30 cellular contexts compared by ENCODE assay signal in genomic region chr14:29913550-29913949, GRCh38. TPM values are rescaled to one million over a fixed set of nuclear protein-coding genes. Genes with fewer than 3 reads are reported as not detected.
"Had no signal": no experiment of that assay in that cellular context is flagged by ENCODE, and none has a peak within 500 bp of the region (broad histone marks: within the 10 kb centered on the region; RNA-seq: fewer than 3 reads in every experiment).

No MANE protein-coding gene starts in this region.

- H3K27me3 ChIP-seq: ascending aorta, cardiac muscle cell, colonic mucosa had no signal

- H3K9me3 ChIP-seq: ascending aorta, colonic mucosa, lower lobe of right lung, thoracic aorta had no signal

- H3K27ac ChIP-seq: ascending aorta, cardiac muscle cell, colonic mucosa, lower lobe of right lung, thoracic aorta, WERI-Rb-1 had no signal

- H3K4me1 ChIP-seq: colonic mucosa had no signal

- FAIRE-seq: islet of Langerhans, urothelium cell line had no signal

- H3K36me3 ChIP-seq: ascending aorta, cardiac muscle cell, colonic mucosa, lower lobe of right lung, thoracic aorta, WERI-Rb-1 had no signal

- DNase-seq: activated CD4-positive, alpha-beta memory T cell treated with anti-CD3 and anti-CD28 coated beads for 36 hours; activated CD4-positive, alpha-beta T cell treated with anti-CD3 and anti-CD28 coated beads for 48 hours; activated CD8-positive, alpha-beta memory T cell treated with anti-CD3 and anti-CD28 coated beads, Interleukin-2, amount 50 U/mL, for 4 hours; activated gamma-delta T cell; activated naive CD4-positive, alpha-beta T cell treated with anti-CD3 and anti-CD28 coated beads, Interleukin-2, amount 10 ng/mL, durations not matched to agents 7 days and 5 days; activated naive CD8-positive, alpha-beta T cell treated with anti-CD3 and anti-CD28 coated beads, Interleukin-2, amount 10 ng/mL, durations not matched to agents 7 days and 5 days; activated T-cell treated with anti-CD3 and anti-CD28 coated beads, Interleukin-2, amount 50 U/mL, for 1 hour; cerebellar nuclear complex; colonic mucosa; effector CD8-positive, alpha-beta T cell; foreskin melanocyte; lower lobe of right lung; mesenchymal stem cell; natural killer cell; right cardiac atrium; stimulated activated CD4-positive, alpha-beta T cell treated with anti-CD3 and anti-CD28 coated beads, Interleukin-12 subunit alpha, Interleukin-12 subunit beta, amount 100 ng/mL, for 4 hours; stimulated activated CD4-positive, alpha-beta T cell treated with anti-CD3 and anti-CD28 coated beads, Interleukin-4, amount 100 ng/mL, for 24 hours; T-helper 17 cell; T1000; trophoblast cell; WERI-Rb-1 had no signal

- H3K4me3 ChIP-seq: ascending aorta, cardiac muscle cell, colonic mucosa, lower lobe of right lung, thoracic aorta had no signal

- ATAC-seq: activated CD4-positive, CD25-positive, alpha-beta regulatory T cell treated with anti-CD3 and anti-CD28 coated beads, Interleukin-2, amount 50 U/mL, for 24 hours; left lobe of liver; lower lobe of right lung; natural killer cell; right cardiac atrium; stimulated activated effector memory CD8-positive, alpha-beta T cell treated with anti-CD3 and anti-CD28 coated beads, Interleukin-12 subunit alpha, Interleukin-12 subunit beta, amount 100 ng/mL, for 72 hours; T-helper 17 cell had no signal

RNA-seq across cellular contexts. Expression of gene PRKD1, which starts 14.1 kb away (rescaled TPM):
- total RNA-seq: activated CD4-positive, alpha-beta memory T cell treated with anti-CD3 and anti-CD28 coated beads for 36 hours; activated CD8-positive, alpha-beta memory T cell treated with anti-CD3 and anti-CD28 coated beads for 36 hours; activated naive CD8-positive, alpha-beta T cell treated with anti-CD3 and anti-CD28 coated beads, Interleukin-2, amount 10 ng/mL, durations not matched to agents 7 days and 5 days; natural killer cell; T-helper 17 cell had no signal
